19 cellular contexts compared by ENCODE assay signal in the genomic region with DNA sequence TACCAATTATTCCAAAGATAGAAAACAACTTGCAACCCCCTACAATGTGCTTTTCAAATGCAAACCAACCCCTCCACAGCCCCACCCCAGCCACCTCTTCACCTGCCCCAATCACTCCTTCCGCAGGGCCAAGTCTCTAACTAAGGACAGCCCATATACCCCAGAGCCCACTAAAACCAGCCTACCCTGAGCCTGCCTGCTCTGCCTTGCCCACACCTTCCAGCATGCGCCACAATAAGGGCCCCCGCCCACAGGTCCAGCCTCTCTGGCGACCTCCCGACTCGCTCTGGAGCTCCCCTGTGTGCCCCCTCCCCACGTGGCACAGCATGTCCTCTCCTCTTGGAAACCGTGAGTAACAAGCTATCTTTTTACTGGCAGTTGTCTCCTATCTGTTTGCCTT. TPM values are rescaled to one million over a fixed set of nuclear protein-coding genes. Genes with fewer than 3 reads are reported as not detected.
DNase-seq lines count a peak whose midpoint lies in the region; ATAC-seq, FAIRE-seq and TF ChIP-seq lines count a peak whose summit lies in the region.
"Had no signal": no experiment of that assay in that cellular context is flagged by ENCODE, and none has a peak within 500 bp of the region (broad histone marks: within the 10 kb centered on the region; RNA-seq: fewer than 3 reads in every experiment).

No MANE protein-coding gene starts in this region.

- H3K27ac ChIP-seq in iPS-18a (ENCODE audit: low read length) (peak overlapping the region; percentile 44), parathyroid adenoma (no peak overlapping the region), aorta (ENCODE audit: low read depth in 1 of 2, low read length in 2 of 2) (peak overlapping the region; percentile 81 to 86)
- H3K27ac ChIP-seq: VCaP had no signal

- peak overlapping the region; percentile 84 for H3K27ac Mint-ChIP-seq in WTC11
- H3K27ac Mint-ChIP-seq: activated CD8-positive, alpha-beta T cell treated with anti-CD3 and anti-CD28 coated beads, Interleukin-2, amount 10 ng/mL, durations not matched to agents 7 days and 5 days; activated T-cell treated with anti-CD3 and anti-CD28 coated beads, Interleukin-2, amount 50 U/mL, for 72 hours; T-helper 1 cell treated with Interleukin-12 subunit alpha and Interleukin-12 subunit beta and Interleukin-4 antibody, amounts not matched to agents 30 μg/mL and 1 μg/mL, for 36 hours had no signal

- H3K4me3 Mint-ChIP-seq in WTC11 = peak overlapping the region; percentile 69
- H3K4me3 Mint-ChIP-seq: activated CD8-positive, alpha-beta T cell treated with anti-CD3 and anti-CD28 coated beads, Interleukin-2, amount 10 ng/mL, durations not matched to agents 7 days and 5 days; activated T-cell treated with anti-CD3 and anti-CD28 coated beads, Interleukin-2, amount 50 U/mL, for 72 hours; T-helper 1 cell treated with Interleukin-12 subunit alpha and Interleukin-12 subunit beta and Interleukin-4 antibody, amounts not matched to agents 30 μg/mL and 1 μg/mL, for 36 hours had no signal

- H3K36me3 ChIP-seq in iPS-18a (ENCODE audit: control insufficient read depth, low read depth, low read length) (no peaks in the 10 kb centered on the region), parathyroid adenoma (ENCODE audit: control insufficient read depth, insufficient read depth, low read length) (no peaks in the 10 kb centered on the region), aorta (ENCODE audit: control insufficient read depth in 1 of 2, insufficient read depth in 2 of 2, low read length in 1 of 2) (no peaks in the 10 kb centered on the region)

- H3K4me1 Mint-ChIP-seq in WTC11 = peaks cover 49% of the 10 kb centered on the region

- ATAC-seq in WTC11 (peak; percentile 91), aorta (ENCODE audit: low FRiP score) (no peak), GM21786 (IDR thresholded peaks at IDR 0.05; ENCODE audit: unreplicated experiment) (no peak)
- ATAC-seq: activated CD8-positive, alpha-beta T cell treated with anti-CD3 and anti-CD28 coated beads, Interleukin-2, amount 10 ng/mL, durations not matched to agents 7 days and 5 days; activated naive CD4-positive, alpha-beta T cell treated with anti-CD3 and anti-CD28 coated beads, Interleukin-2, amount 50 U/mL, for 72 hours; activated T-cell treated with anti-CD3 and anti-CD28 coated beads, Interleukin-2, amount 50 U/mL, for 72 hours; sciatic nerve had no signal

- intact Hi-C loops in aorta (cut with DNase I) = loop anchor here in 1 of 2 donors (2.0 to 10.0 kb wide), 3 partner anchors 14 to 438 kb away; partner anchors contain the start of gene UBE2L5

- POLR2A ChIA-PET in WTC11 (lab: Charles Lee) = interaction anchor here (0.6 to 1.1 kb wide), 4 partner anchors 10 to 246 kb away, joined by 3 to 4 read pairs (median 3); no protein-coding TSS in a partner anchor

- CTCF ChIA-PET in WTC11 (lab: Charles Lee) = interaction anchor here (0.9 to 2.3 kb wide), 13 partner anchors 9 to 282 kb away, joined by 3 to 22 read pairs (median 5); no protein-coding TSS in a partner anchor

- peaks cover 6% of the 10 kb centered on the region for H3K9me3 Mint-ChIP-seq in WTC11
- H3K9me3 Mint-ChIP-seq: activated T-cell treated with anti-CD3 and anti-CD28 coated beads, Interleukin-2, amount 50 U/mL, for 72 hours; T-helper 1 cell treated with Interleukin-12 subunit alpha and Interleukin-12 subunit beta and Interleukin-4 antibody, amounts not matched to agents 30 μg/mL and 1 μg/mL, for 36 hours had no signal

- FAIRE-seq in HTR-8/SVneo (lab: Jason Lieb, UNC) = no peak
- FAIRE-seq: H54 had no signal

- H3K9me3 ChIP-seq in iPS-18a (ENCODE audit: control insufficient read depth, low read depth, low read length) (no peaks in the 10 kb centered on the region), parathyroid adenoma (ENCODE audit: control insufficient read depth, low read length) (no peaks in the 10 kb centered on the region), aorta (ENCODE audit: control insufficient read depth, low read length) (no peaks in the 10 kb centered on the region)

- H3K4me3 ChIP-seq in iPS-18a (ENCODE audit: low read length) = peak overlapping the region; percentile 58
- no peak overlapping the region for H3K4me3 ChIP-seq in parathyroid adenoma (ENCODE audit: low read depth, low read length)
- no peak overlapping the region for H3K4me3 ChIP-seq in aorta (ENCODE audit: low read length in 2 of 2)

- no peaks in the 10 kb centered on the region for H3K36me3 Mint-ChIP-seq in WTC11

- H3K79me2 ChIP-seq in parathyroid adenoma = no peaks in the 10 kb centered on the region

- TF ChIP-seq CTCF in WTC11 (IDR thresholded peaks at IDR 0.05) (no peak), parathyroid adenoma (IDR thresholded peaks at IDR 0.05) (no peak)

- peak overlapping the region; percentile 63 for H3K9ac ChIP-seq in iPS-18a (ENCODE audit: low read length)
- H3K9ac ChIP-seq in parathyroid adenoma = no peak overlapping the region

- H3K27me3 ChIP-seq in iPS-18a (ENCODE audit: control insufficient read depth, insufficient read depth, low read length) (peaks cover 15% of the 10 kb centered on the region), parathyroid adenoma (ENCODE audit: control insufficient read depth, insufficient read depth, low read length) (no peaks in the 10 kb centered on the region), aorta (ENCODE audit: control insufficient read depth in 1 of 2, insufficient read depth in 2 of 2, low read length in 1 of 2) (no peaks in the 10 kb centered on the region)

- WGBS in aorta, 2 donors = 85 to 91% methylated on average over 8 of the region's 8 CpGs

- H3K4me2 ChIP-seq in parathyroid adenoma (ENCODE audit: low read length) = no peak overlapping the region

- peaks cover 42% of the 10 kb centered on the region for H3K27me3 Mint-ChIP-seq in WTC11 (ENCODE audit: low read depth)

- peak; percentile 63 for DNase-seq in WTC11 (ENCODE audit: low spot score)
- no peak for DNase-seq in aorta
- no peak for DNase-seq in HTR-8/SVneo (ENCODE audit: insufficient read length, low spot score)
- DNase-seq in NCI-H446 (lab: John Stamatoyannopoulos, UW) = no peak
- DNase-seq: activated CD8-positive, alpha-beta T cell treated with anti-CD3 and anti-CD28 coated beads, Interleukin-2, amount 10 ng/mL, durations not matched to agents 7 days and 5 days; activated T-cell treated with anti-CD3 and anti-CD28 coated beads, Interleukin-2, amount 50 U/mL, for 72 hours; NCI-H1694; NCI-H510A; SHP77 treated with DMSO at 0.1 percent for 48 hours; stimulated activated CD4-positive, alpha-beta T cell treated with anti-CD3 and anti-CD28 coated beads, Interleukin-4, amount 100 ng/mL, for 24 hours had no signal

- H3K4me1 ChIP-seq in iPS-18a (ENCODE audit: control insufficient read depth, low read depth, low read length) (peaks cover 27% of the 10 kb centered on the region), parathyroid adenoma (peaks cover 26% of the 10 kb centered on the region), aorta (ENCODE audit: control insufficient read depth in 1 of 2, insufficient read depth in 2 of 2, low read length in 2 of 2) (peaks cover 0 to 2% of the 10 kb centered on the region in 2 donors)

- peak overlapping the region; percentile 69 for H2AFZ ChIP-seq in parathyroid adenoma

TF ChIP-seq in WTC11, 78 proteins besides CTCF, POLR2A, EP300 and RAD21 (continues in another document):
- no peak for TF ChIP-seq ZNF232 (CRISPR knock-in tag; IDR thresholded peaks at IDR 0.05)
- TF ChIP-seq, protein P1, sequence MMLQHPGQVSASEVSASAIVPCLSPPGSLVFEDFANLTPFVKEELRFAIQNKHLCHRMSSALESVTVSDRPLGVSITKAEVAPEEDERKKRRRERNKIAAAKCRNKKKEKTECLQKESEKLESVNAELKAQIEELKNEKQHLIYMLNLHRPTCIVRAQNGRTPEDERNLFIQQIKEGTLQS (CRISPR knock-in tag; conservative IDR thresholded peaks at IDR 0.05) = no peak
- TF ChIP-seq ELF4 (CRISPR knock-in tag; IDR thresholded peaks at IDR 0.05; ENCODE audit: low read depth) = no peak
- TF ChIP-seq, protein P2, sequence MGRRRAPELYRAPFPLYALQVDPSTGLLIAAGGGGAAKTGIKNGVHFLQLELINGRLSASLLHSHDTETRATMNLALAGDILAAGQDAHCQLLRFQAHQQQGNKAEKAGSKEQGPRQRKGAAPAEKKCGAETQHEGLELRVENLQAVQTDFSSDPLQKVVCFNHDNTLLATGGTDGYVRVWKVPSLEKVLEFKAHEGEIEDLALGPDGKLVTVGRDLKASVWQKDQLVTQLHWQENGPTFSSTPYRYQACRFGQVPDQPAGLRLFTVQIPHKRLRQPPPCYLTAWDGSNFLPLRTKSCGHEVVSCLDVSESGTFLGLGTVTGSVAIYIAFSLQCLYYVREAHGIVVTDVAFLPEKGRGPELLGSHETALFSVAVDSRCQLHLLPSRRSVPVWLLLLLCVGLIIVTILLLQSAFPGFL (CRISPR knock-in tag; IDR thresholded peaks at IDR 0.05; ENCODE audit: borderline replicate concordance) = no peak
- TF ChIP-seq MXD4 (CRISPR knock-in tag; IDR thresholded peaks at IDR 0.05; ENCODE audit: borderline replicate concordance) = no peak
- no peak for TF ChIP-seq ETV6 (CRISPR knock-in tag; IDR thresholded peaks at IDR 0.05)
- no peak for TF ChIP-seq GTF2I (CRISPR knock-in tag; conservative IDR thresholded peaks at IDR 0.05)
- TF ChIP-seq ZNF423 (CRISPR knock-in tag; IDR thresholded peaks at IDR 0.05) = peak; percentile 40; the same call in 1 of the 2 replicates
- no peak for TF ChIP-seq ZNF219 (CRISPR knock-in tag; IDR thresholded peaks at IDR 0.05; ENCODE audit: borderline replicate concordance)
- TF ChIP-seq, protein P3, sequence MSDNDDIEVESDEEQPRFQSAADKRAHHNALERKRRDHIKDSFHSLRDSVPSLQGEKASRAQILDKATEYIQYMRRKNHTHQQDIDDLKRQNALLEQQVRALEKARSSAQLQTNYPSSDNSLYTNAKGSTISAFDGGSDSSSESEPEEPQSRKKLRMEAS (CRISPR knock-in tag; IDR thresholded peaks at IDR 0.05) = peak; percentile 53; the same call in 1 of the 2 replicates

RNA-seq across cellular contexts. Expression of gene MEDAG, which starts 42.8 kb away (rescaled TPM):
- total RNA-seq in WTC11 (2021) (1.9 to 2.4 TPM (median 2.1 TPM) in 3 replicates), aorta (100 to 1,000 TPM; 146 to 188 TPM)
- polyA plus RNA-seq in aorta = 100 to 1,000 TPM in 1 of 2 donors, 10 to 100 TPM in 1; 60.2 to 164 TPM
- total RNA-seq: activated CD8-positive, alpha-beta T cell treated with anti-CD3 and anti-CD28 coated beads, Interleukin-2, amount 10 ng/mL, durations not matched to agents 7 days and 5 days; activated naive CD4-positive, alpha-beta T cell treated with anti-CD3 and anti-CD28 coated beads, Interleukin-2, amount 50 U/mL, for 72 hours; HT-29 had no signal

Comparison
In these comparisons a context has a peak if more than half of its experiments do, and no peak if none do; other contexts are left out.
1. RNA of gene MEDAG, which starts 42.8 kb away (total RNA-seq): 146 to 188 TPM in aorta; 1.9 to 2.4 TPM in WTC11; every median in the first group is over 10 times any median in the second.